1 cellular context compared by ENCODE assay signal in genomic region chr1:91601554-91602322, GRCh38.
TF ChIP-seq lines count a peak whose summit lies in the region.

No MANE protein-coding gene starts in this region.

TF ChIP-seq in H1, 55 proteins besides CTCF, POLR2A, EP300 and RAD21:
- no peak for TF ChIP-seq E2F6 (IDR thresholded peaks at IDR 0.05)
- TF ChIP-seq RBBP5 (IDR thresholded peaks at IDR 0.05; ENCODE audit: borderline replicate concordance, low read depth, low read length): no peak
- no peak for TF ChIP-seq CHD7 (IDR thresholded peaks at IDR 0.05; ENCODE audit: insufficient replicate concordance, low read length)
- no peak for TF ChIP-seq ATF2 (IDR thresholded peaks at IDR 0.05; ENCODE audit: low read length)
- TF ChIP-seq MAX (IDR thresholded peaks at IDR 0.05): no peak
- TF ChIP-seq NRF1 (IDR thresholded peaks at IDR 0.05; ENCODE audit: low read depth, low read length): no peak
- TF ChIP-seq RFX5 (IDR thresholded peaks at IDR 0.05; ENCODE audit: borderline replicate concordance, low read depth, low read length): no peak
- TF ChIP-seq EZH2 (IDR thresholded peaks at IDR 0.05; ENCODE audit: low read depth, low read length, severe bottlenecking): no peak
- no peak for TF ChIP-seq TEAD4 (IDR thresholded peaks at IDR 0.05; ENCODE audit: low read depth, low read length)
- TF ChIP-seq TBP (IDR thresholded peaks at IDR 0.05; ENCODE audit: low read depth, low read length): no peak
- TF ChIP-seq HDAC2 (IDR thresholded peaks at IDR 0.05; ENCODE audit: borderline replicate concordance in 1 of 2, low read depth in 2 of 2, low read length in 2 of 2): no peak
- no peak for TF ChIP-seq PHF8 (conservative IDR thresholded peaks at IDR 0.05; ENCODE audit: low read depth, low read length)
- TF ChIP-seq KDM4A (IDR thresholded peaks at IDR 0.05; ENCODE audit: low read depth, low read length, severe bottlenecking): no peak
- no peak for TF ChIP-seq ZNF274 (IDR thresholded peaks at IDR 0.05; ENCODE audit: borderline replicate concordance, extremely low read depth, low read length)
- TF ChIP-seq CEBPB (IDR thresholded peaks at IDR 0.05; ENCODE audit: low read depth, low read length): no peak
- no peak for TF ChIP-seq SRF (IDR thresholded peaks at IDR 0.05; ENCODE audit: low read depth, low read length)
- no peak for TF ChIP-seq GABPA (IDR thresholded peaks at IDR 0.05; ENCODE audit: borderline replicate concordance, insufficient read depth, low read length)
- TF ChIP-seq JUND (IDR thresholded peaks at IDR 0.05; ENCODE audit: low read length): no peak
- TF ChIP-seq ATF3 (IDR thresholded peaks at IDR 0.05; ENCODE audit: insufficient read depth, low read depth, low read length): no peak
